8 cellular contexts compared by ENCODE assay signal in the genomic region with DNA sequence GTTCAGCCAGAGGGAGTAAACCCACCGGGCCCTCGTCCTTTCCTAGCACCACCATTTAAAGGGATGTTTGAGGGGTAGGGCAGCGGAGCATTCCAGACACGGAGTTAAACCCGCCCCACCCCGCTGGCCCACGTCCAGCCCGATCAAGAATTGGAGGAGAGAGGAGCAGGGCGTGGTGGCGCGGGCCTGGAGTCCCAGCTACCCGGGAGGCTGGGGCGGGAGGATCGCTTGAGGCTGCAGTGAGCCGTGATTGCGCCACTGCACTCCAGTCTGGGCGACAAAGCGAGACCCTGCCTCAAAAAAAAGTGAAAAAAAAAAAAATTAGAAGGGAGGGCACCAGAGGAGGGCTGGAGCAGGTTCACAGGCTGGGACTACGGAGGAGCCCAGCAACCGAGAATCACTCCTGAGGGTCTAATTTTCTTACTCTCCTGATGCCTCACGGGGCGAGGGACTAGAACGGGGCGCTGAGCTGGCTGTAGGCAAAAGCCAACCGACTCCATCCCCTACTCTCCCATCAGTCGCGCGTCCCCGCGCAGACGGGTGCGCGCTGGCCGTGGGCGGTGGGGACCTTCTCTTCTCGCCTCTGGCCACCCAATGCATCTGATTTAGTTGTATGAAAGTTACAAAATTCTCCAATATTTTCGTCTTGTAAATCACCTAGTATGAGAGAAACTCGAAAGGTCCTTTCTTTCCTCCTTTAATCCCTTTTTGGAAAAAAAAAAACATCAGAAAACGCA. TPM values are rescaled to one million over a fixed set of nuclear protein-coding genes. Genes with fewer than 3 reads are reported as not detected.
DNase-seq lines count a peak whose midpoint lies in the region; ATAC-seq and TF ChIP-seq lines count a peak whose summit lies in the region.

No MANE protein-coding gene starts in this region.

- peaks cover 68% of the 10 kb centered on the region for H3K4me1 ChIP-seq in CD4-positive, alpha-beta memory T cell (ENCODE audit: insufficient read depth, low read length)

- CTCF ChIA-PET in CD4-positive, alpha-beta memory T cell (lab: Charles Lee; ENCODE audit: partially characterized antibody): interaction anchor here (2.4 to 2.8 kb wide), 2 partner anchors 9 to 25 kb away, joined by 9 read pairs; a partner anchor contains a TSS

- peak overlapping the region; percentile 94 to 98 (median 97) for H3K4me3 Mint-ChIP-seq in CD4-positive, alpha-beta memory T cell

- no peaks in the 10 kb centered on the region for H3K9me3 ChIP-seq in CD4-positive, alpha-beta memory T cell (ENCODE audit: control insufficient read depth in 1 of 2, low read length in 2 of 2)

- H3K9me3 Mint-ChIP-seq in CD4-positive, alpha-beta memory T cell: no peaks in the 10 kb centered on the region

- H3K27me3 Mint-ChIP-seq in CD4-positive, alpha-beta memory T cell: no peaks in the 10 kb centered on the region

- TF ChIP-seq CTCF in epithelial cell of proximal tubule (conservative IDR thresholded peaks at IDR 0.05; ENCODE audit: low read depth, low read length): no peak

- peaks cover 0 to 13% of the 10 kb centered on the region in 2 donors for H3K36me3 Mint-ChIP-seq in CD4-positive, alpha-beta memory T cell

- H3K27ac ChIP-seq in CD4-positive, alpha-beta memory T cell (ENCODE audit: low read depth, low read length): peak overlapping the region; percentile 74

- POLR2A ChIA-PET in CD4-positive, alpha-beta memory T cell (lab: Charles Lee; ENCODE audit: partially characterized antibody): interaction anchor here (0.9 to 7.1 kb wide), 12 partner anchors 8 to 241 kb away, joined by 3 to 76 read pairs (median 8); a partner anchor contains a TSS

- peak overlapping the region; percentile 84 to 96 for H3K4me3 ChIP-seq in CD4-positive, alpha-beta memory T cell (ENCODE audit: low read length in 2 of 2)
- peak overlapping the region; percentile 68 for H3K4me3 ChIP-seq in epithelial cell of proximal tubule (ENCODE audit: low read depth, low read length)

- H3K36me3 ChIP-seq in CD4-positive, alpha-beta memory T cell (ENCODE audit: insufficient read depth, low read length): no peaks in the 10 kb centered on the region

- peak; percentile 41 for ATAC-seq in GM21515 (IDR thresholded peaks at IDR 0.05; ENCODE audit: unreplicated experiment)
- peak; percentile 61 for ATAC-seq in stimulated activated naive CD8-positive, alpha-beta T cell treated with anti-CD3 and anti-CD28 coated beads, Interleukin-15, Interleukin-2, amounts not matched to agents 100 U/mL and 50 U/mL, for 24 hours

- peaks cover 29 to 73% (median 49%) of the 10 kb centered on the region in 4 donors for H3K4me1 Mint-ChIP-seq in CD4-positive, alpha-beta memory T cell

- peak in 2 of 5 donors; percentile 53 to 60 for DNase-seq in CD4-positive, alpha-beta memory T cell
- DNase-seq in NCI-H226 (peak; percentile 36), epithelial cell of proximal tubule (ENCODE audit: low read depth) (no peak), mucosa of gallbladder (ENCODE audit: low spot score) (peak; percentile 63), NCI-H345 (lab: John Stamatoyannopoulos, UW) (no peak)
- DNase-seq in activated CD8-positive, alpha-beta memory T cell treated with anti-CD3 and anti-CD28 coated beads for 24 hours: peak; percentile 87
- peak; percentile 82 for DNase-seq in stimulated activated naive CD8-positive, alpha-beta T cell treated with anti-CD3 and anti-CD28 coated beads, Interleukin-15, Interleukin-2, amounts not matched to agents 100 U/mL and 50 U/mL, for 24 hours

- intact Hi-C loops in CD4-positive, alpha-beta memory T cell (cut with micrococcal nuclease): loop anchor here (5.0 kb wide), 1 partner anchor 41 kb away; a partner anchor contains a TSS

- no peaks in the 10 kb centered on the region for H3K27me3 ChIP-seq in CD4-positive, alpha-beta memory T cell (ENCODE audit: insufficient read depth, low read length)

- peak overlapping the region; percentile 98 to 99 (median 98) for H3K27ac Mint-ChIP-seq in CD4-positive, alpha-beta memory T cell

RNA-seq across cellular contexts. Expression of a gene that starts 6.1 kb away (rescaled TPM):
- 10 to 100 TPM; 58.0 to 60.8 TPM for total RNA-seq in CD4-positive, alpha-beta memory T cell
- 1 to 10 TPM; 1.9 to 5.3 TPM for polyA plus RNA-seq in CD4-positive, alpha-beta memory T cell
- 58.4 and 136 TPM in 2 replicates for total RNA-seq in epithelial cell of proximal tubule
- 277 TPM for total RNA-seq in mucosa of gallbladder

RNA-seq across cellular contexts. Expression of a gene that starts 6.1 kb away (rescaled TPM):
- 10 to 100 TPM; 69.9 to 71.5 TPM for total RNA-seq in CD4-positive, alpha-beta memory T cell
- polyA plus RNA-seq in CD4-positive, alpha-beta memory T cell: 10 to 100 TPM; 14.6 to 71.9 TPM
- total RNA-seq in epithelial cell of proximal tubule (116 and 139 TPM in 2 replicates), mucosa of gallbladder (347 TPM)

RNA-seq across cellular contexts. Expression of a gene that starts 6.4 kb away (rescaled TPM):
- total RNA-seq in CD4-positive, alpha-beta memory T cell: 1 to 10 TPM; 8.2 to 8.3 TPM
- polyA plus RNA-seq in CD4-positive, alpha-beta memory T cell: 1 to 10 TPM; 1.1 to 4.4 TPM
- total RNA-seq in epithelial cell of proximal tubule (0.29 and 0.35 TPM in 2 replicates), mucosa of gallbladder (2.8 TPM)

RNA-seq across cellular contexts. Expression of a gene that starts 14.7 kb away (rescaled TPM):
- 10 to 100 TPM; 30.0 to 34.6 TPM for total RNA-seq in CD4-positive, alpha-beta memory T cell
- 10 to 100 TPM; 67.4 to 80.4 TPM for polyA plus RNA-seq in CD4-positive, alpha-beta memory T cell
- 112 and 157 TPM in 2 replicates for total RNA-seq in epithelial cell of proximal tubule
- total RNA-seq in mucosa of gallbladder: 32.5 TPM

RNA-seq across cellular contexts. Expression of a gene that starts 25.9 kb away (rescaled TPM):
- total RNA-seq in CD4-positive, alpha-beta memory T cell: 10 to 100 TPM; 39.6 to 46.8 TPM
- polyA plus RNA-seq in CD4-positive, alpha-beta memory T cell: 10 to 100 TPM; 43.4 to 45.9 TPM
- 113 and 166 TPM in 2 replicates for total RNA-seq in epithelial cell of proximal tubule
- total RNA-seq in mucosa of gallbladder: 49.7 TPM

Comparison
In these comparisons a context has a peak if more than half of its experiments do, and no peak if none do; other contexts are left out.
1. DNase-seq: peak in NCI-H226 (single experiment), activated CD8-positive, alpha-beta memory T cell treated with anti-CD3 and anti-CD28 coated beads for 24 hours (single experiment), mucosa of gallbladder (single experiment) and stimulated activated naive CD8-positive, alpha-beta T cell treated with anti-CD3 and anti-CD28 coated beads, Interleukin-15, Interleukin-2, amounts not matched to agents 100 U/mL and 50 U/mL, for 24 hours (single experiment); none in epithelial cell of proximal tubule (single experiment) and NCI-H345 (single experiment).